Comparison of ENCODE assay signal across 24 cellular contexts in genomic region chr5:179969110-179969509, GRCh38.
A peak's percentile ranks its signal among the peaks of the same experiment; 100 is the strongest.
DNase-seq lines count a peak whose midpoint lies in the region; ATAC-seq, FAIRE-seq and TF ChIP-seq lines count a peak whose summit lies in the region.
"Had no signal": no experiment of that assay in that cellular context is flagged by ENCODE, and none has a peak within 500 bp of the region (broad histone marks: within the 10 kb centered on the region; RNA-seq: fewer than 3 reads in every experiment).

No MANE protein-coding gene starts in this region.

- H3K4me3 ChIP-seq in liver (ENCODE audit: low read depth in 1 of 3, low read length in 3 of 3), result no peak overlapping the region
- no peak overlapping the region for H3K4me3 ChIP-seq in HepG2 (replicated peaks in 1 of 3; ENCODE audit: insufficient read depth in 1 of 3, low read depth in 2 of 3, low read length in 3 of 3)
- no peak overlapping the region for H3K4me3 ChIP-seq in small intestine (ENCODE audit: low read depth in 1 of 2, low read length in 2 of 2)
- no peak overlapping the region for H3K4me3 ChIP-seq in transverse colon
- H3K4me3 ChIP-seq: GM23338 had no signal

- peaks cover 1 to 21% (median 14%) of the 10 kb centered on the region in 4 donors for H3K36me3 ChIP-seq in liver (ENCODE audit: control insufficient read depth in 4 of 4, insufficient read depth in 3 of 4, low read depth in 1 of 4, low read length in 3 of 4)
- peaks cover 5 to 8% of the 10 kb centered on the region in 2 experiments; a peak in 3 of 5 replicates for H3K36me3 ChIP-seq in HepG2 (replicated peaks in 1 of 2; ENCODE audit: control insufficient read depth in 1 of 2, insufficient read depth in 2 of 2, low read length in 2 of 2)
- peaks cover 0 to 2% of the 10 kb centered on the region in 2 donors for H3K36me3 ChIP-seq in small intestine (ENCODE audit: control insufficient read depth in 2 of 2, insufficient read depth in 2 of 2, low read length in 2 of 2)
- H3K36me3 ChIP-seq in transverse colon, result peaks cover 0 to 6% (median 0%) of the 10 kb centered on the region in 4 donors

- H3K79me2 ChIP-seq in HepG2 (ENCODE audit: insufficient read depth, low read length), result no peaks in the 10 kb centered on the region

- WGBS in liver, result 31% methylated on average over 4 of the region's 4 CpGs
- 90% methylated on average over 4 of the region's 4 CpGs for WGBS in HepG2 (ENCODE audit: low lambda C conversion rate)
- 15 to 64% (median 33%) methylated on average over 4 of the region's 4 CpGs for WGBS in small intestine, 3 donors
- WGBS in transverse colon (ENCODE audit: low coverage in 1 of 2), 2 donors, result 54 to 75% methylated on average over 2 to 4 of the region's 4 CpGs

- no peaks in the 10 kb centered on the region for H3K9me3 Mint-ChIP-seq in naive thymus-derived CD8-positive, alpha-beta T cell
- H3K9me3 Mint-ChIP-seq: CD8-positive, alpha-beta memory T cell; GM23338 had no signal

- peaks cover 2 to 26% (median 11%) of the 10 kb centered on the region in 4 donors for H3K4me1 Mint-ChIP-seq in naive thymus-derived CD8-positive, alpha-beta T cell

- ATAC-seq in HepG2 (no peak), left lobe of liver (peak; percentile 91), HG03135 (IDR thresholded peaks at IDR 0.05; ENCODE audit: unreplicated experiment) (no peak)
- no peak for ATAC-seq in naive thymus-derived CD8-positive, alpha-beta T cell
- ATAC-seq: GM23338 had no signal

- H3K4me2 ChIP-seq in HepG2 (ENCODE audit: low read depth, low read length), result no peak overlapping the region
- H3K4me2 ChIP-seq: GM23338 had no signal

- FAIRE-seq in HepG2 (lab: Jason Lieb, UNC) (no peak), small intestine (lab: Jason Lieb, UNC) (no peak)
- FAIRE-seq: G401.6, GM12892 had no signal

- H3K27ac Mint-ChIP-seq in naive thymus-derived CD8-positive, alpha-beta T cell, result no peak overlapping the region
- H3K27ac Mint-ChIP-seq: GM23338 had no signal

- H3K9me3 ChIP-seq in liver (ENCODE audit: control insufficient read depth in 4 of 4, low read length in 3 of 4) (no peaks in the 10 kb centered on the region), HepG2 (ENCODE audit: low read length) (no peaks in the 10 kb centered on the region), small intestine (ENCODE audit: control insufficient read depth, low read depth) (no peaks in the 10 kb centered on the region), transverse colon (no peaks in the 10 kb centered on the region)

- H3K9ac ChIP-seq in liver (ENCODE audit: low read depth in 1 of 2, low read length in 2 of 2) (no peak overlapping the region), HepG2 (ENCODE audit: insufficient read depth, low read depth, low read length) (no peak overlapping the region)

- peaks cover 2 to 17% (median 15%) of the 10 kb centered on the region in 4 donors for H3K4me1 ChIP-seq in liver (ENCODE audit: control insufficient read depth in 4 of 4, insufficient read depth in 4 of 4, low read length in 3 of 4)
- peaks cover 18% of the 10 kb centered on the region for H3K4me1 ChIP-seq in HepG2 (ENCODE audit: insufficient read depth, low read length)
- H3K4me1 ChIP-seq in small intestine (ENCODE audit: control insufficient read depth in 2 of 2, insufficient read depth in 1 of 2, low read depth in 1 of 2, low read length in 1 of 2), result no peaks in the 10 kb centered on the region
- peaks cover 5 to 46% (median 28%) of the 10 kb centered on the region in 4 donors for H3K4me1 ChIP-seq in transverse colon

- TF ChIP-seq CTCF in liver (IDR thresholded peaks at IDR 0.05; ENCODE audit: low read depth, low read length, missing input control) (no peak), HepG2 (CRISPR knock-in tag; IDR thresholded peaks at IDR 0.05) (no peak), transverse colon (IDR thresholded peaks at IDR 0.05) (no peak)

- peak; percentile 9 to 36 for TF ChIP-seq RAD21 in liver (IDR thresholded peaks at IDR 0.05)
- no peak for TF ChIP-seq RAD21 in HepG2 (CRISPR knock-in tag; IDR thresholded peaks at IDR 0.05)

- TF ChIP-seq EP300 in HepG2 (IDR thresholded peaks at IDR 0.05; ENCODE audit: low read depth in 2 of 2, low read length in 2 of 2) (no peak), HepG2 (CRISPR knock-in tag; IDR thresholded peaks at IDR 0.05; ENCODE audit: borderline replicate concordance) (no peak), transverse colon (IDR thresholded peaks at IDR 0.05; ENCODE audit: low read depth) (no peak)

- CTCF ChIA-PET in HepG2 (lab: Yijun Ruan, JAX; ENCODE audit: low intra/inter-chr PET ratio, low total read pairs), result no interaction called here

- H3K27me3 ChIP-seq in liver (ENCODE audit: control insufficient read depth in 4 of 4, insufficient read depth in 4 of 4, low read length in 3 of 4) (no peaks in the 10 kb centered on the region), HepG2 (ENCODE audit: control insufficient read depth in 1 of 2, insufficient read depth in 2 of 2, low read length in 2 of 2) (no peaks in the 10 kb centered on the region), small intestine (ENCODE audit: control insufficient read depth in 2 of 2, insufficient read depth in 2 of 2, low read length in 2 of 2) (no peaks in the 10 kb centered on the region), transverse colon (no peaks in the 10 kb centered on the region)

- H3K36me3 Mint-ChIP-seq in naive thymus-derived CD8-positive, alpha-beta T cell, result peaks cover 0 to 57% (median 25%) of the 10 kb centered on the region in 3 donors

- in situ Hi-C loops in HepG2 (cut with HindIII; ENCODE audit: extremely low pct_ligation_motif_present, low pct_unique_long_range_greater_than_20kb), result no loop called here
- in situ Hi-C loops in transverse colon (cut with MboI; ENCODE audit: low pct_ligation_motif_present in 1 of 4, low pct_unique_long_range_greater_than_20kb in 1 of 4, low sequenced_read_pairs in 3 of 4), result no loop called here

- DNase-seq in HepG2 (ENCODE audit: low spot score) (no peak), left lobe of liver (ENCODE audit: low spot score) (peak; percentile 88), small intestine (peak; percentile 86), transverse colon (peak; percentile 71), anterior cingulate cortex (lab: John Stamatoyannopoulos, UW) (no peak)
- DNase-seq in naive thymus-derived CD8-positive, alpha-beta T cell, result no peak
- DNase-seq: ACHN; C1 segment of cervical spinal cord; CD8-positive, alpha-beta memory T cell; HCEC 1CT; Karpas-422; MV-4-11; NCI-H1105 treated with DMSO at 0.1 percent for 48 hours; NCI-H1694 treated with DMSO at 0.1 percent for 48 hours; NCI-H2081 treated with DMSO at 0.1 percent for 48 hours; NCI-H2171 treated with DMSO at 0.1 percent for 48 hours; NCI-H526; Right ventricle myocardium superior had no signal

- no TSS peak for BruUV-seq in HepG2 (replicated peaks; lab: Mats Ljungman, UMichigan)

- no peaks in the 10 kb centered on the region for H4K20me1 ChIP-seq in HepG2 (ENCODE audit: insufficient read depth, low read length)

- intact Hi-C loops in HepG2 (cut with micrococcal nuclease; ENCODE audit: unreplicated experiment), result no loop called here
- intact Hi-C loops in transverse colon (cut with DNase I; ENCODE audit: low total_unique reads), result no loop called here

- no peak overlapping the region for H2AFZ ChIP-seq in HepG2 (ENCODE audit: low read length)
- H2AFZ ChIP-seq: GM23338 had no signal

- POLR2A ChIA-PET in HepG2 (lab: Yijun Ruan, JAX), result no interaction called here
- POLR2A ChIA-PET in naive thymus-derived CD8-positive, alpha-beta T cell (lab: Charles Lee), result no interaction called here

- no peak overlapping the region for H3K4me3 Mint-ChIP-seq in naive thymus-derived CD8-positive, alpha-beta T cell
- H3K4me3 Mint-ChIP-seq: CD8-positive, alpha-beta memory T cell; GM23338 had no signal

- H3K27ac ChIP-seq in liver (ENCODE audit: low read depth in 1 of 2, low read length in 2 of 2), result no peak overlapping the region
- no peak overlapping the region for H3K27ac ChIP-seq in HepG2 (ENCODE audit: extremely low read length, insufficient read depth, low read length)
- H3K27ac ChIP-seq in small intestine (ENCODE audit: low read depth in 1 of 2, low read length in 1 of 2), result peak overlapping the region in 1 of 2 donors; percentile 20
- H3K27ac ChIP-seq in transverse colon, result peak overlapping the region; percentile 58 to 80 (median 76)
- H3K27ac ChIP-seq: 22Rv1 had no signal

- TF ChIP-seq POLR2A in HepG2 (IDR thresholded peaks at IDR 0.05; ENCODE audit: insufficient read depth in 1 of 2, low read depth in 2 of 2, low read length in 2 of 2), result no peak
- no peak for TF ChIP-seq POLR2A in transverse colon (IDR thresholded peaks at IDR 0.05)

- no peaks in the 10 kb centered on the region for H3K27me3 Mint-ChIP-seq in naive thymus-derived CD8-positive, alpha-beta T cell

TF ChIP-seq in liver, 16 proteins besides CTCF, POLR2A, EP300 and RAD21 (continues in another document):
- TF ChIP-seq MAX (IDR thresholded peaks at IDR 0.05), result peak; percentile 35
- TF ChIP-seq FOXA1 (IDR thresholded peaks at IDR 0.05), result peak; percentile 47
- TF ChIP-seq, protein P1, sequence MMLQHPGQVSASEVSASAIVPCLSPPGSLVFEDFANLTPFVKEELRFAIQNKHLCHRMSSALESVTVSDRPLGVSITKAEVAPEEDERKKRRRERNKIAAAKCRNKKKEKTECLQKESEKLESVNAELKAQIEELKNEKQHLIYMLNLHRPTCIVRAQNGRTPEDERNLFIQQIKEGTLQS (IDR thresholded peaks at IDR 0.05), result no peak
- TF ChIP-seq JUND (IDR thresholded peaks at IDR 0.05), result peak in 1 of 2 donors; percentile 52
- peak; percentile 60 for TF ChIP-seq HNF4G (IDR thresholded peaks at IDR 0.05)
- TF ChIP-seq GABPA (IDR thresholded peaks at IDR 0.05 in 1 of 2, conservative IDR thresholded peaks at IDR 0.05 in 1 of 2), result no peak
- peak; percentile 48 for TF ChIP-seq SP1 (IDR thresholded peaks at IDR 0.05)
- TF ChIP-seq TAF1 (conservative IDR thresholded peaks at IDR 0.05), result no peak

TF ChIP-seq in HepG2, 621 proteins besides CTCF, POLR2A, EP300 and RAD21 (continues in another document):
- no peak for TF ChIP-seq KLF11 (CRISPR knock-in tag; IDR thresholded peaks at IDR 0.05)
- no peak for TF ChIP-seq SP2 (CRISPR knock-in tag; IDR thresholded peaks at IDR 0.05)
- TF ChIP-seq, protein P2, sequence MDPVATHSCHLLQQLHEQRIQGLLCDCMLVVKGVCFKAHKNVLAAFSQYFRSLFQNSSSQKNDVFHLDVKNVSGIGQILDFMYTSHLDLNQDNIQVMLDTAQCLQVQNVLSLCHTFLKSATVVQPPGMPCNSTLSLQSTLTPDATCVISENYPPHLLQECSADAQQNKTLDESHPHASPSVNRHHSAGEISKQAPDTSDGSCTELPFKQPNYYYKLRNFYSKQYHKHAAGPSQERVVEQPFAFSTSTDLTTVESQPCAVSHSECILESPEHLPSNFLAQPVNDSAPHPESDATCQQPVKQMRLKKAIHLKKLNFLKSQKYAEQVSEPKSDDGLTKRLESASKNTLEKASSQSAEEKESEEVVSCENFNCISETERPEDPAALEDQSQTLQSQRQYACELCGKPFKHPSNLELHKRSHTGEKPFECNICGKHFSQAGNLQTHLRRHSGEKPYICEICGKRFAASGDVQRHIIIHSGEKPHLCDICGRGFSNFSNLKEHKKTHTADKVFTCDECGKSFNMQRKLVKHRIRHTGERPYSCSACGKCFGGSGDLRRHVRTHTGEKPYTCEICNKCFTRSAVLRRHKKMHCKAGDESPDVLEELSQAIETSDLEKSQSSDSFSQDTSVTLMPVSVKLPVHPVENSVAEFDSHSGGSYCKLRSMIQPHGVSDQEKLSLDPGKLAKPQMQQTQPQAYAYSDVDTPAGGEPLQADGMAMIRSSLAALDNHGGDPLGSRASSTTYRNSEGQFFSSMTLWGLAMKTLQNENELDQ (CRISPR knock-in tag; IDR thresholded peaks at IDR 0.05; ENCODE audit: borderline replicate concordance), result no peak
- no peak for TF ChIP-seq FOSL2 (CRISPR knock-in tag; IDR thresholded peaks at IDR 0.05)

Comparison
In these comparisons a context has a peak if more than half of its experiments do, and no peak if none do; other contexts are left out.
1. H3K27ac ChIP-seq: peak in transverse colon (4 of 4); none in liver (0 of 2) and HepG2 (single experiment).
2. DNase-seq: peak in left lobe of liver (single experiment), small intestine (single experiment) and transverse colon (single experiment); none in HepG2 (single experiment), anterior cingulate cortex (0 of 58) and naive thymus-derived CD8-positive, alpha-beta T cell (0 of 10).